ENCODE assay signal across 8 cellular contexts in the genomic region with DNA sequence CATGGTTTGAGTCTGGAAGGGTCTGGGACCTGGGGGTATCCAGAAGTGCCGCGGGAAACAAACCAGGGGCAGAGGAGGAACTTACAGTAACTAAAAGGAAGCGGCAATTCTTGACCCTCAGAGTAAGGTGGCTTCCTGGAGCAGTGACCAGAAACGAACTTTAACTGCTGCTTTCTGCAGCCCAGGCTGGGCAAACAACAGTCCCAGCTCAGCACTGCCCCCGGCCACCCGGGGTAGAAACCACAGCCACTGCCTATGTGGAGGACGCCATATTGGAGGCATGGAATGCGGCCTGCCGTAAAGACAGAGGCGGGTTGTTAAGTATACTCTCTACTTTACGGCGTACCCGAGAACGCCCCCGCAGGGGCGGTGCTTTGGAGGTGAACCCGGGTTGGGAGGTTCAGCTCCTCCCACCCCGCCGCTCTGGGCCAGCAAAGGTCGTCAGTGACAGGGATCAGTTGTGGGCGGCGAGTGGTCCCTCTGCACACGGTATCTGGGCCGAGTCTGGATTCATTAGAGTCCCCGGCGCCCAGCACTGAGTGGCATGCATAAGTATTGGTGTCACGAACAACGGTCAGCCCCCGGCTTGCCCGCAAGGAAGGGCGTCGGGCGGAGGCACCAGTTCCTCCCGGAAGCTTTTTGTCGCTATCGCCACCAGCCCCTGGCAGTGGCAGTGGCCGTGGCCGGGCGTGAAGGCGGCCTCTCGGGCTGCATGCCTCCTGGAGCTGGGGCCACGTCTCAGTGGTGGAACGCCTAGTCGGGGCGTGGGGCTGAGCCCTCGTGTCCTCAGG. TPM values are rescaled to one million over a fixed set of nuclear protein-coding genes. Genes with fewer than 3 reads are reported as not detected.
DNase-seq lines count a peak whose midpoint lies in the region; ATAC-seq and TF ChIP-seq lines count a peak whose summit lies in the region.

Gene PDSS2 (minus strand): TSS at position 282 of the 791 bp plus-strand sequence. CDS start 279 bp downstream, at position 3.

- peak; percentile 93 for ATAC-seq in GM21723 (IDR thresholded peaks at IDR 0.05; ENCODE audit: unreplicated experiment)
- peak; percentile 100 for ATAC-seq in esophagus mucosa

- H3K27ac Mint-ChIP-seq in activated T-cell treated with anti-CD3 and anti-CD28 coated beads, Interleukin-2, amount 50 U/mL, for 24 hours: peak within 1 kb of the TSS; percentile 93

- H3K36me3 Mint-ChIP-seq in activated T-cell treated with anti-CD3 and anti-CD28 coated beads, Interleukin-2, amount 50 U/mL, for 24 hours (ENCODE audit: low read depth): peaks cover 26% of the 10 kb centered on the region

- H3K4me1 Mint-ChIP-seq in activated T-cell treated with anti-CD3 and anti-CD28 coated beads, Interleukin-2, amount 50 U/mL, for 24 hours (ENCODE audit: low read depth): peaks cover 24% of the 10 kb centered on the region

- no peaks in the 10 kb centered on the region for H3K36me3 ChIP-seq in muscle layer of colon (ENCODE audit: insufficient read depth, low read length)

- H3K27me3 ChIP-seq in muscle layer of colon (ENCODE audit: control insufficient read depth in 1 of 2, insufficient read depth in 2 of 2, low read length in 2 of 2): no peaks in the 10 kb centered on the region

- peak within 1 kb of the TSS; percentile 87 for H3K9ac ChIP-seq in muscle layer of colon (ENCODE audit: low read length)

- no peaks in the 10 kb centered on the region for H3K9me3 ChIP-seq in muscle layer of colon (ENCODE audit: low read length)

- peak within 1 kb of the TSS; percentile 88 for H3K27ac ChIP-seq in muscle layer of colon (ENCODE audit: low read depth, low read length)

- peaks cover 4% of the 10 kb centered on the region for H3K4me1 ChIP-seq in muscle layer of colon (ENCODE audit: insufficient read depth, low read length)

- DNase-seq in DMS79 treated with DMSO at 0.1 percent for 48 hours (lab: John Stamatoyannopoulos, UW) (peak; percentile 95), KG1 (lab: John Stamatoyannopoulos, UW) (peak; percentile 95)
- DNase-seq in activated T-cell treated with anti-CD3 and anti-CD28 coated beads, Interleukin-2, amount 50 U/mL, for 24 hours: peak; percentile 98
- peak; percentile 97 for DNase-seq in stimulated activated CD8-positive, alpha-beta memory T cell treated with anti-CD3 and anti-CD28 coated beads, Interleukin-7, amount 100 ng/mL, for 24 hours (ENCODE audit: low read depth)

- peak within 1 kb of the TSS; percentile 92 for H3K4me3 Mint-ChIP-seq in activated T-cell treated with anti-CD3 and anti-CD28 coated beads, Interleukin-2, amount 50 U/mL, for 24 hours

- H3K9me3 Mint-ChIP-seq in activated T-cell treated with anti-CD3 and anti-CD28 coated beads, Interleukin-2, amount 50 U/mL, for 24 hours: no peaks in the 10 kb centered on the region

- no peaks in the 10 kb centered on the region for H3K27me3 Mint-ChIP-seq in activated T-cell treated with anti-CD3 and anti-CD28 coated beads, Interleukin-2, amount 50 U/mL, for 24 hours

- H3K4me3 ChIP-seq in muscle layer of colon (ENCODE audit: low read depth in 1 of 2, low read length in 2 of 2): peak within 1 kb of the TSS; percentile 90 to 98

TF ChIP-seq in PFSK-1, 5 proteins besides CTCF, POLR2A, EP300 and RAD21:
- TF ChIP-seq SIN3A (IDR thresholded peaks at IDR 0.05; ENCODE audit: borderline replicate concordance, insufficient read depth, low read length) (peak; percentile 23; the same call in 1 of the 2 replicates), POLR2AphosphoS5 (IDR thresholded peaks at IDR 0.05; ENCODE audit: low read depth, low read length) (peak; percentile 90), TAF1 (IDR thresholded peaks at IDR 0.05; ENCODE audit: borderline replicate concordance, insufficient read depth, low read length) (peak; percentile 95), FOXP2 (optimal IDR thresholded peaks at IDR 0.05; ENCODE audit: borderline replicate concordance, extremely low read depth, extremely low read length, insufficient read depth) (peak; percentile 12), REST (IDR thresholded peaks at IDR 0.05; ENCODE audit: insufficient read depth in 1 of 2, low read depth in 2 of 2, low read length in 2 of 2) (peak in 1 of 2 experiments; percentile 50; a peak in 2 of 4 replicates)
TF ChIP-seq in PFSK-1: peak in this region for 5.

RNA-seq across cellular contexts. Expression of gene PDSS2, which starts in this region (rescaled TPM):
- 5.9 TPM for polyA plus RNA-seq in PFSK-1 (2012; ENCODE audit: insufficient read length, low read depth)
- total RNA-seq in esophagus mucosa: 13.2 TPM

Comparison
In these comparisons a context has a peak if more than half of its experiments do, and no peak if none do; other contexts are left out.
1. Peak in every context shown above with its lines: DNase-seq, ATAC-seq, H3K4me3 ChIP-seq and H3K27ac ChIP-seq.